1 cellular context compared by ENCODE assay signal in genomic region chr13:110715395-110716234, GRCh38.
TF ChIP-seq lines count a peak whose summit lies in the region.

No MANE protein-coding gene starts in this region.

TF ChIP-seq in HepG2, 621 proteins besides CTCF, POLR2A, EP300 and RAD21 (continued from another document):
- TF ChIP-seq, protein P1, sequence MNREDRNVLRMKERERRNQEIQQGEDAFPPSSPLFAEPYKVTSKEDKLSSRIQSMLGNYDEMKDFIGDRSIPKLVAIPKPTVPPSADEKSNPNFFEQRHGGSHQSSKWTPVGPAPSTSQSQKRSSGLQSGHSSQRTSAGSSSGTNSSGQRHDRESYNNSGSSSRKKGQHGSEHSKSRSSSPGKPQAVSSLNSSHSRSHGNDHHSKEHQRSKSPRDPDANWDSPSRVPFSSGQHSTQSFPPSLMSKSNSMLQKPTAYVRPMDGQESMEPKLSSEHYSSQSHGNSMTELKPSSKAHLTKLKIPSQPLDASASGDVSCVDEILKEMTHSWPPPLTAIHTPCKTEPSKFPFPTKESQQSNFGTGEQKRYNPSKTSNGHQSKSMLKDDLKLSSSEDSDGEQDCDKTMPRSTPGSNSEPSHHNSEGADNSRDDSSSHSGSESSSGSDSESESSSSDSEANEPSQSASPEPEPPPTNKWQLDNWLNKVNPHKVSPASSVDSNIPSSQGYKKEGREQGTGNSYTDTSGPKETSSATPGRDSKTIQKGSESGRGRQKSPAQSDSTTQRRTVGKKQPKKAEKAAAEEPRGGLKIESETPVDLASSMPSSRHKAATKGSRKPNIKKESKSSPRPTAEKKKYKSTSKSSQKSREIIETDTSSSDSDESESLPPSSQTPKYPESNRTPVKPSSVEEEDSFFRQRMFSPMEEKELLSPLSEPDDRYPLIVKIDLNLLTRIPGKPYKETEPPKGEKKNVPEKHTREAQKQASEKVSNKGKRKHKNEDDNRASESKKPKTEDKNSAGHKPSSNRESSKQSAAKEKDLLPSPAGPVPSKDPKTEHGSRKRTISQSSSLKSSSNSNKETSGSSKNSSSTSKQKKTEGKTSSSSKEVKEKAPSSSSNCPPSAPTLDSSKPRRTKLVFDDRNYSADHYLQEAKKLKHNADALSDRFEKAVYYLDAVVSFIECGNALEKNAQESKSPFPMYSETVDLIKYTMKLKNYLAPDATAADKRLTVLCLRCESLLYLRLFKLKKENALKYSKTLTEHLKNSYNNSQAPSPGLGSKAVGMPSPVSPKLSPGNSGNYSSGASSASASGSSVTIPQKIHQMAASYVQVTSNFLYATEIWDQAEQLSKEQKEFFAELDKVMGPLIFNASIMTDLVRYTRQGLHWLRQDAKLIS (CRISPR knock-in tag; IDR thresholded peaks at IDR 0.05) = no peak
- TF ChIP-seq GABPB1 (CRISPR knock-in tag; IDR thresholded peaks at IDR 0.05) (peak; percentile 74; the same call in 1 of the 2 replicates), ZNF768 (CRISPR knock-in tag; IDR thresholded peaks at IDR 0.05) (peak; percentile 61), ZNF724P (CRISPR knock-in tag; IDR thresholded peaks at IDR 0.05; ENCODE audit: borderline replicate concordance) (no peak), PTBP1 (IDR thresholded peaks at IDR 0.05; ENCODE audit: low read depth, low read length, poor library complexity, severe bottlenecking) (peak; percentile 30), MIER3 (CRISPR knock-in tag; IDR thresholded peaks at IDR 0.05; ENCODE audit: borderline replicate concordance) (no peak; the same call in 1 of the 2 replicates), GFI1 (CRISPR knock-in tag; IDR thresholded peaks at IDR 0.05; ENCODE audit: borderline replicate concordance) (peak; percentile 44; the same call in 1 of the 2 replicates), TBX2 (CRISPR knock-in tag; IDR thresholded peaks at IDR 0.05; ENCODE audit: borderline replicate concordance) (0 out of 2 replicates have a peak, but pooled peaks have one; percentile 4), TAF1 (CRISPR knock-in tag; IDR thresholded peaks at IDR 0.05) (peak; percentile 81)
